8 cellular contexts compared by ENCODE assay signal in the genomic region with DNA sequence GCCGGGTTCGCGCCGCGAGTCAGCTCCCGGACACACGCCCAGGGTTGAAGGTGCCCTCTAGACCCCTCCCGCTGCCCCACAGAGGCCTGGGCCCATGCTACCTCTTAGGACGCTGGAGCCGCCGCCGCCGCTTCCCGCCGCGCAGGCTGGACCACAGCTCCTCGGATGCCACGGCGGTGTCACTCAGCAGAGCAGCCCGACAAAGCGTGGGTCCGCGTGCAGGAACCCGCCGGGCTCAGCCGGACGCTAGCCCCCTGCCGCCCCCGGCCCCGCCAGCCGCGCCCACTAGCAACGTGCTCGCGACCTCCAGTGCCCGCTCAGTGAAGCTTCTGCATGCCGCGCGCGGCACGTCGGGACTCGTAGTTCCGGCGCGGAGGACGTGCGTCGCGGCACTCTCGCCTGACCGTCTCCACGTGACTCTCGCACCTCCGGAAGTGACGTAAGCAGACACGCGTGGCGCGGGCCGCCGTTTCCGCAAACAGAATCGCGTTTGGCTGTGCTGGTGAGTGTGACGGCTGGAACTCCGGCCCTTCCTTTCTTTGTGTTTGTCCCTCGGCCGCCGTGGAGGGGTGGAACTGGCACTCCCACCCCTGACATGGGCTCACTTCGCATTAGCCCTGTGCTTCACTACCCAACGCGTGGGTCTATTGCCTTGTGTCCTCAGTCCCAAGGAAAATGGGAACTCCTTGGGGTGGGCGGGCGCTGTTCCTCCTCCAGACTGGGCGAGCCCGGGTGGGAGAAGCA. TPM values are rescaled to one million over a fixed set of nuclear protein-coding genes. Genes with fewer than 3 reads are reported as not detected.
DNase-seq lines count a peak whose midpoint lies in the region; ATAC-seq and TF ChIP-seq lines count a peak whose summit lies in the region.

A gene with protein sequence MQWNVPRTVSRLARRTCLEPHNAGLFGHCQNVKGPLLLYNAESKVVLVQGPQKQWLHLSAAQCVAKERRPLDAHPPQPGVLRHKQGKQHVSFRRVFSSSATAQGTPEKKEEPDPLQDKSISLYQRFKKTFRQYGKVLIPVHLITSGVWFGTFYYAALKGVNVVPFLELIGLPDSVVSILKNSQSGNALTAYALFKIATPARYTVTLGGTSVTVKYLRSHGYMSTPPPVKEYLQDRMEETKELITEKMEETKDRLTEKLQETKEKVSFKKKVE (minus strand): TSS at position 331 of the 744 bp plus-strand sequence. CDS start 44,481 bp downstream, outside the sequence.
A gene (plus strand): TSS at position 446 of the 744 bp plus-strand sequence. CDS start 4,845 bp downstream, outside the sequence.

- H3K4me1 ChIP-seq in spleen: peaks cover 18 to 68% (median 45%) of the 10 kb centered on the region in 6 donors

- ATAC-seq in HG03196 (IDR thresholded peaks at IDR 0.05; ENCODE audit: unreplicated experiment): peak; percentile 95

- peak within 1 kb of the TSS; percentile 86 to 94 (median 92) for H3K27ac ChIP-seq in spleen

- H3K27me3 ChIP-seq in spleen (replicated peaks in 1 of 7): no peaks in the 10 kb centered on the region

- in situ Hi-C loops in GM18951 (cut with MboI; ENCODE audit: low sequenced_read_pairs, unreplicated experiment): no loop called here

- intact Hi-C loops in spleen (cut with DNase I; ENCODE audit: low total_unique reads): loop anchor here (5.0 kb wide), 1 partner anchor 509 kb away; a partner anchor contains a TSS

- TF ChIP-seq POLR2A in GM18951 (IDR thresholded peaks at IDR 0.05; ENCODE audit: extremely low read depth, insufficient read depth, insufficient read length) (peak; percentile 77), spleen (IDR thresholded peaks at IDR 0.05) (peak in 2 of 3 donors; percentile 20 to 29)

- H3K4me3 ChIP-seq in spleen: peak within 1 kb of the TSS; percentile 75 to 99 (median 95)

- DNase-seq in AG08396 (ENCODE audit: low spot score): peak; percentile 94
- peak; percentile 97 for DNase-seq in NCI-H345 (lab: John Stamatoyannopoulos, UW)
- peak; percentile 81 to 91 (median 90) for DNase-seq in activated CD4-positive, CD25-positive, alpha-beta regulatory T cell (lab: John Stamatoyannopoulos, UW)
- DNase-seq in central memory CD4-positive, alpha-beta T cell: peak; percentile 92
- peak; percentile 98 for DNase-seq in inferior parietal cortex (ENCODE audit: extremely low spot score)
- DNase-seq in spleen: peak; percentile 99

- peak in 3 of 11 experiments; percentile 6 to 31 (median 27) for TF ChIP-seq CTCF in spleen (IDR thresholded peaks at IDR 0.05 in 8 of 11, conservative IDR thresholded peaks at IDR 0.05 in 3 of 11)

- 0% methylated on average over 35 to 77 of the region's 77 CpGs for WGBS in spleen, 5 donors

- peaks cover 0 to 14% (median 2%) of the 10 kb centered on the region in 6 donors for H3K36me3 ChIP-seq in spleen

- no peaks in the 10 kb centered on the region for H3K9me3 ChIP-seq in spleen

RNA-seq across cellular contexts. Expression of the first gene that starts in this region (rescaled TPM):
- 10 to 100 TPM in 4 of 7 donors, 1 to 10 TPM in 3; 5.9 to 16.2 (median 10.5) TPM for total RNA-seq in spleen
- 1 to 10 TPM; 2.7 to 4.7 (median 4.0) TPM for polyA plus RNA-seq in spleen

RNA-seq across cellular contexts. Expression of the second gene that starts in this region (rescaled TPM):
- total RNA-seq in spleen: 10 to 100 TPM; 17.5 to 33.3 (median 28.0) TPM
- polyA plus RNA-seq in spleen: 10 to 100 TPM; 11.4 to 15.0 (median 13.1) TPM

Comparison
In these comparisons a context has a peak if more than half of its experiments do, and no peak if none do; other contexts are left out.
1. Peak in every context shown above with its lines: DNase-seq, ATAC-seq, H3K4me3 ChIP-seq and H3K27ac ChIP-seq.